ENCODE assay signal across 28 cellular contexts in genomic region chr3:110349295-110349694, GRCh38.
"Had no signal": no experiment of that assay in that cellular context is flagged by ENCODE, and none has a peak within 500 bp of the region (broad histone marks: within the 10 kb centered on the region; RNA-seq: fewer than 3 reads in every experiment).

No MANE protein-coding gene starts in this region.

- H3K9ac ChIP-seq: neural progenitor cell, parathyroid adenoma had no signal

- H3K79me2 ChIP-seq: parathyroid adenoma had no signal

- H3K4me1 ChIP-seq: neural progenitor cell, parathyroid adenoma, psoas muscle, spleen, suprapubic skin, transverse colon, upper lobe of right lung, uterus had no signal

- DNase-seq: natural killer cell; occipital lobe; ovary; posterior cingulate gyrus; psoas muscle; right cardiac atrium; spleen; stimulated activated CD4-positive, alpha-beta T cell treated with anti-CD3 and anti-CD28 coated beads, Interleukin-12 subunit alpha, Interleukin-12 subunit beta, amount 100 ng/mL, for 4 hours; stimulated activated CD4-positive, alpha-beta T cell treated with anti-CD3 and anti-CD28 coated beads, Interleukin-1b, Interleukin-23, amount 100 ng/mL, for 48 hours; stimulated activated CD4-positive, alpha-beta T cell treated with anti-CD3 and anti-CD28 coated beads, Interleukin-4, amount 100 ng/mL, for 1 hour; stimulated activated CD4-positive, alpha-beta T cell treated with anti-CD3 and anti-CD28 coated beads, Interleukin-4, amount 100 ng/mL, for 4 hours; stimulated activated CD8-positive, alpha-beta memory T cell treated with anti-CD3 and anti-CD28 coated beads, Interleukin-4, amount 100 ng/mL, for 48 hours; stimulated activated naive CD4-positive, alpha-beta T cell; stimulated activated naive CD8-positive, alpha-beta T cell treated with anti-CD3 and anti-CD28 coated beads, Interleukin-15, amount 100 ng/mL, for 72 hours; stimulated activated naive CD8-positive, alpha-beta T cell treated with anti-CD3 and anti-CD28 coated beads, Interleukin-15, Interleukin-2, amounts not matched to agents 100 U/mL and 50 U/mL, for 24 hours; substantia nigra; testis; tibial artery; transverse colon; upper lobe of right lung; uterus had no signal

- ATAC-seq: natural killer cell; psoas muscle; right cardiac atrium; sciatic nerve; stimulated activated memory B cell treated with anti-CD40 and anti-IgM and Interleukin-4, amounts not matched to agents 10 μg/mL and 1 μg/mL and 100 μg/mL, for 72 hours; stimulated activated naive CD8-positive, alpha-beta T cell treated with anti-CD3 and anti-CD28 coated beads, Interleukin-15, amount 100 ng/mL, for 72 hours; stimulated activated naive CD8-positive, alpha-beta T cell treated with anti-CD3 and anti-CD28 coated beads, Interleukin-15, Interleukin-2, amounts not matched to agents 100 U/mL and 50 U/mL, for 24 hours; upper lobe of right lung had no signal

- H3K4me3 ChIP-seq: neural progenitor cell, ovary, psoas muscle, skin epidermis, smooth muscle cell, spleen, suprapubic skin, testis, tibial artery, transverse colon, upper lobe of right lung, uterus had no signal

- H3K4me2 ChIP-seq: neural progenitor cell, smooth muscle cell had no signal

- H2AFZ ChIP-seq: neural progenitor cell, parathyroid adenoma had no signal

- H3K9me3 ChIP-seq: ovary, psoas muscle, spleen, suprapubic skin, testis, tibial artery, transverse colon, upper lobe of right lung, uterus had no signal

- H3K36me3 ChIP-seq: neural progenitor cell, ovary, spleen, suprapubic skin, tibial artery, transverse colon, upper lobe of right lung, uterus had no signal

- H3K27me3 ChIP-seq: neural progenitor cell, ovary, spleen, suprapubic skin, testis, tibial artery, transverse colon, upper lobe of right lung, uterus had no signal

- H3K27ac ChIP-seq: neural progenitor cell, ovary, parathyroid adenoma, psoas muscle, skin epidermis, spleen, suprapubic skin, testis, tibial artery, transverse colon, upper lobe of right lung, uterus had no signal
